Comparison of ENCODE assay signal across 3 cellular contexts in the genomic region with DNA sequence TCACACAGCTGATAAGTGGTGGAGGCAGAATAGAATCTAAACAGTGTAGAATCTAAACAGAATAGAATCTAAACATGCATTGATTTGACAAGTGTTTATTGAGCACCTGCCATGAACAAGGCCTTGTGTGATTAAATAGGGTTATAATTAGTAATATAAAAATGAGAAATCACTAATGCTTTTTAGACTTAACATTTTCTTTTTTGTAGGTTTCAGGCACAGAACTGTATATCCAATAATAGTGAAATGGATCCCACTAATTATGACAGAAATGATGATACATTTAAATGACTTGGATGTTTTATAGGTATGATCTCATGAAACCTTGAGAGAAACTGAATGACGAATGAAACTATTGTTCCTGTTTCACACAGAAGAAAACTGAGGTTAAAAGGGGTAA. TPM values are rescaled to one million over a fixed set of nuclear protein-coding genes. Genes with fewer than 3 reads are reported as not detected.
"Had no signal": no experiment of that assay in that cellular context is flagged by ENCODE, and none has a peak within 500 bp of the region (broad histone marks: within the 10 kb centered on the region; RNA-seq: fewer than 3 reads in every experiment).

A gene (plus strand): TSS at position 301 of the 400 bp plus-strand sequence. CDS start 296 bp downstream, outside the sequence.

RNA-seq across cellular contexts. Expression of the gene that starts here (rescaled TPM):
- total RNA-seq: GM23248, H4, IMR-90 had no signal
- polyA plus RNA-seq: GM23248, IMR-90 had no signal
